14 cellular contexts compared by ENCODE assay signal in the genomic region with DNA sequence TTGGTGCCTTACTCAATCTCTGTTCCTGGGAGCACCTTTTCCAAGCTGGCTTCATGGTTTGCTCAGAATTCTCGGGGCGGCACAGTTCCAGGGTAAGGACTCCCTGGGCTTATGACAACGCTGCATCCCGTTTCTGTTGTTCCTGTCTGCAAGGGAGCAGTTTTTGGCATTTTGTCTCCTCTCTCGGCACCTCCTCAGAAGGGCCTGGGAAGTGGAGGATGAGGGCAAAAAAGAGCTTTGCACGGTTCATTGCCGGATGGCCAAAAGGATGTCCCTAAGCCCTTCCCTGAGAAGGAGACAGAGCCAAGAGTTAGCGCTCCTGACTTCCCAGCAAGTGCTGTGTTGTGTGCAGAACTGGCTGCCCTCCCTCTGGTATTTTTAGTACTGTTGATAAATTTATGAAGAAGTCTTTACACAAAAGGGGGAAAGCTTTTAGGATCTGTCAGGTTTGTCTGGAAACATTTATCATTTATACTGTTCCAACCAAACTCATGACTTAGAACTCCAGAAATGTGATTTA. TPM values are rescaled to one million over a fixed set of nuclear protein-coding genes. Genes with fewer than 3 reads are reported as not detected.
A peak's percentile ranks its signal among the peaks of the same experiment; 100 is the strongest.
DNase-seq lines count a peak whose midpoint lies in the region; ATAC-seq, FAIRE-seq and TF ChIP-seq lines count a peak whose summit lies in the region.
"Had no signal": no experiment of that assay in that cellular context is flagged by ENCODE, and none has a peak within 500 bp of the region (broad histone marks: within the 10 kb centered on the region; RNA-seq: fewer than 3 reads in every experiment).

No MANE protein-coding gene starts in this region.

- BruUV-seq in K562 (replicated peaks; lab: Mats Ljungman, UMichigan) = no TSS peak

- no peak for TF ChIP-seq CTCF in K562 (IDR thresholded peaks at IDR 0.05 in 2 of 3, conservative IDR thresholded peaks at IDR 0.05 in 1 of 3; ENCODE audit: insufficient read depth in 2 of 3, low read depth in 1 of 3, low read length in 3 of 3)

- no peak for TF ChIP-seq RAD21 in K562 (CRISPR knock-in tag; conservative IDR thresholded peaks at IDR 0.05 in 1 of 2, IDR thresholded peaks at IDR 0.05 in 1 of 2)

- TF ChIP-seq POLR2A in K562 (conservative IDR thresholded peaks at IDR 0.05) = no peak

- H3K36me3 ChIP-seq in K562 (ENCODE audit: control insufficient read depth, insufficient read depth, low read length) = 0 out of 3 replicates have a peak, but pooled peaks cover 3% of the 10 kb centered on the region
- H3K36me3 ChIP-seq in subcutaneous abdominal adipose tissue (ENCODE audit: control insufficient read depth in 5 of 5, insufficient read depth in 5 of 5, low read length in 5 of 5) = peaks cover 0 to 7% (median 4%) of the 10 kb centered on the region in 5 donors

- in situ Hi-C loops in K562 (cut with MboI) = loop anchor here (10.0 kb wide), 1 partner anchor 495 kb away; the partner anchor contains the start of gene EXOC1
- in situ Hi-C loops in G401 (cut with HindIII; ENCODE audit: low sequenced_read_pairs) = no loop called here

- FAIRE-seq in K562 (lab: Jason Lieb, UNC) = no peak

- peak overlapping the region; percentile 15; the same call in 1 of the 2 replicates for H2AFZ ChIP-seq in K562 (ENCODE audit: low read depth, low read length)

- CTCF ChIA-PET in K562 (lab: Yijun Ruan, JAX; ENCODE audit: low intra/inter-chr PET ratio) = no interaction called here

- no peaks in the 10 kb centered on the region for H3K27me3 ChIP-seq in K562 (ENCODE audit: control insufficient read depth in 2 of 2, insufficient read depth in 2 of 2, low read length in 2 of 2)
- no peaks in the 10 kb centered on the region for H3K27me3 ChIP-seq in subcutaneous abdominal adipose tissue (ENCODE audit: control insufficient read depth in 5 of 5, insufficient read depth in 4 of 5, low read length in 5 of 5)

- no peak overlapping the region for H3K4me3 ChIP-seq in K562
- H3K4me3 ChIP-seq in subcutaneous abdominal adipose tissue (ENCODE audit: low read depth in 1 of 5, low read length in 5 of 5) = peak overlapping the region; percentile 1 to 39 (median 5)

- H3K4me1 ChIP-seq in K562 (replicated peaks in 1 of 2; ENCODE audit: control insufficient read depth in 2 of 2, insufficient read depth in 2 of 2, low read length in 2 of 2) (peaks cover 4 to 18% of the 10 kb centered on the region in 2 experiments; a peak in 4 of 5 replicates), subcutaneous abdominal adipose tissue (ENCODE audit: control insufficient read depth in 5 of 5, insufficient read depth in 5 of 5, low read length in 5 of 5) (peaks cover 3 to 25% (median 19%) of the 10 kb centered on the region in 5 donors)

- no peaks in the 10 kb centered on the region for H4K20me1 ChIP-seq in K562 (replicated peaks; ENCODE audit: control insufficient read depth, insufficient read depth, low read length)

- 71% methylated on average over 7 of the region's 8 CpGs for WGBS in K562 (ENCODE audit: insufficient coverage, low coverage, missing lambda C conversion rate)

- no peaks in the 10 kb centered on the region for H3K79me2 ChIP-seq in K562 (ENCODE audit: control insufficient read depth, insufficient read depth, low read length)

- H3K4me2 ChIP-seq in K562 (ENCODE audit: insufficient read depth, low read length) = no peak overlapping the region

- no peak for TF ChIP-seq EP300 in K562 (IDR thresholded peaks at IDR 0.05; ENCODE audit: low read length)

- H3K27ac ChIP-seq in K562 (ENCODE audit: extremely low read depth, low read depth, low read length) (no peak overlapping the region; the same call in 2 of the 3 replicates), subcutaneous abdominal adipose tissue (ENCODE audit: low read depth, low read length) (peak overlapping the region; percentile 74)
- H3K27ac ChIP-seq: VCaP had no signal

- H3K9ac ChIP-seq in K562 (ENCODE audit: insufficient read depth in 1 of 2, low read depth in 2 of 2, low read length in 2 of 2) = no peak overlapping the region; a peak in 1 of 4 replicates
- peak overlapping the region in 2 of 5 donors; percentile 20 to 53 for H3K9ac ChIP-seq in subcutaneous abdominal adipose tissue (ENCODE audit: low read length in 5 of 5)

- H3K9me1 ChIP-seq in K562 (ENCODE audit: control insufficient read depth, insufficient read depth, low read length) = no peaks in the 10 kb centered on the region

- POLR2A ChIA-PET in K562 (lab: Yijun Ruan, JAX) = interaction anchor here (0.6 to 1.3 kb wide), 2 partner anchors 10 to 140 kb away, joined by 3 to 4 read pairs; no protein-coding TSS in a partner anchor

- DNase-seq in GM04503 (ENCODE audit: low read depth) (peak; percentile 65), K562 (ENCODE audit: extremely low read depth in 1 of 4, low spot score in 3 of 4) (no peak), left ventricle myocardium superior (no peak), NCI-H1092 treated with DMSO at 0.1 percent for 48 hours (lab: John Stamatoyannopoulos, UW) (no peak), G401 (ENCODE audit: low spot score) (no peak)
- DNase-seq: activated T-cell treated with anti-CD3 and anti-CD28 coated beads, Interleukin-2, amount 50 U/mL, for 4 hours; CD4-positive, alpha-beta memory T cell; glutamatergic neuron; NCI-H226; RPMI8226 had no signal

- ATAC-seq in K562 (no peak), left ventricle myocardium superior (peak; percentile 94), GM21390 (IDR thresholded peaks at IDR 0.05; ENCODE audit: unreplicated experiment) (no peak), GM18511 (IDR thresholded peaks at IDR 0.05; ENCODE audit: unreplicated experiment) (no peak)

- intact Hi-C loops in K562 (cut with micrococcal nuclease) (no loop called here), left ventricle myocardium superior (cut with micrococcal nuclease) (no loop called here)

- H3K9me3 ChIP-seq in K562 (replicated peaks; ENCODE audit: control insufficient read depth, insufficient read depth, low read depth, low read length) = no peaks in the 10 kb centered on the region
- no peaks in the 10 kb centered on the region for H3K9me3 ChIP-seq in subcutaneous abdominal adipose tissue (ENCODE audit: control insufficient read depth in 5 of 5, low read length in 5 of 5)

TF ChIP-seq in K562, 482 proteins besides CTCF, POLR2A, EP300 and RAD21 (continues in another document):
- TF ChIP-seq CREM (IDR thresholded peaks at IDR 0.05; ENCODE audit: low read depth) (no peak), SUPT5H (IDR thresholded peaks at IDR 0.05) (no peak), NFXL1 (CRISPR knock-in tag; IDR thresholded peaks at IDR 0.05) (no peak), ZNF263 (CRISPR knock-in tag; IDR thresholded peaks at IDR 0.05; ENCODE audit: borderline replicate concordance) (no peak), KLF16 (IDR thresholded peaks at IDR 0.05) (no peak), RAD51 (IDR thresholded peaks at IDR 0.05; ENCODE audit: borderline replicate concordance, low read depth) (no peak), POLR2H (tag; IDR thresholded peaks at IDR 0.05; ENCODE audit: low read depth) (no peak)

RNA-seq across cellular contexts. Expression of gene SRD5A3, which starts 13.4 kb away (rescaled TPM):
- total RNA-seq in K562 (2011; cell fraction: chromatin; rRNA removed; ENCODE audit: low replicate concordance) = 12.9 and 19.1 TPM in 2 replicates
- total RNA-seq in K562 (2011; cell fraction: nucleolus; rRNA removed) = 12.9 and 13.5 TPM in 2 replicates
- 22.7 and 23.1 TPM in 2 replicates for total RNA-seq in K562 (2011; cell fraction: nucleoplasm; rRNA removed)
- total RNA-seq in K562 (2014; rRNA removed) = 9.1 and 12.0 TPM in 2 replicates
- 15.7 and 16.2 TPM in 2 replicates for total RNA-seq in K562 (2014; rRNA removed; fragmentation: Illumina TruSeq; extraction: Trizol)
- 10.6 and 13.3 TPM in 2 replicates for total RNA-seq in K562 (2015; rRNA removed; fragmentation: Illumina TruSeq; extraction: Trizol)
- 21.6 and 21.7 TPM in 2 replicates for total RNA-seq in K562 (2021)
- 34.0 and 37.0 TPM in 2 replicates for polyA plus RNA-seq in K562 (2011; rRNA removed)
- 14.5 and 26.4 TPM in 2 replicates for polyA plus RNA-seq in K562 (2011; cell fraction: cytosol; rRNA removed)
- 6.9 and 11.5 TPM in 2 replicates for polyA plus RNA-seq in K562 (2011; cell fraction: nucleus; rRNA removed)
- polyA plus RNA-seq in K562 (2012) = 17.2 and 29.6 TPM in 2 replicates
- polyA plus RNA-seq in K562 (2014; fragmentation: Illumina TruSeq; extraction: Trizol) = 15.0 and 17.0 TPM in 2 replicates
- 1 to 10 TPM; 2.5 to 5.3 TPM for polyA plus RNA-seq in K562 (2014; fragmentation: Nextera tagmentation; extraction: Ambion mirVana)
- polyA plus RNA-seq in K562 (2014; rRNA removed) = 10.0 and 14.1 TPM in 2 replicates
- 25.0 and 35.5 TPM in 2 replicates for polyA minus RNA-seq in K562 (2011; rRNA and poly(A)+ RNA removed)
- polyA minus RNA-seq in K562 (2011; cell fraction: cytosol; rRNA and poly(A)+ RNA removed) = 9.6 and 16.2 TPM in 2 replicates
- polyA minus RNA-seq in K562 (2011; cell fraction: nucleus; rRNA and poly(A)+ RNA removed) = 2.2 and 3.1 TPM in 2 replicates
- 8.7 TPM for total RNA-seq in left ventricle myocardium superior
- total RNA-seq in G401 (2014; rRNA removed; shearing (Covaris generic)) = 7.9 and 13.4 TPM in 2 replicates

RNA-seq across cellular contexts. Expression of gene TMEM165, which starts 36.3 kb away (rescaled TPM):
- 347 and 666 TPM in 2 replicates for total RNA-seq in K562 (2011; cell fraction: chromatin; rRNA removed; ENCODE audit: low replicate concordance)
- 225 and 269 TPM in 2 replicates for total RNA-seq in K562 (2011; cell fraction: nucleolus; rRNA removed)
- 544 and 827 TPM in 2 replicates for total RNA-seq in K562 (2011; cell fraction: nucleoplasm; rRNA removed)
- 112 and 116 TPM in 2 replicates for total RNA-seq in K562 (2014; rRNA removed)
- 96.6 and 96.8 TPM in 2 replicates for total RNA-seq in K562 (2014; rRNA removed; fragmentation: Illumina TruSeq; extraction: Trizol)
- total RNA-seq in K562 (2015; rRNA removed; fragmentation: Illumina TruSeq; extraction: Trizol) = 91.7 and 97.1 TPM in 2 replicates
- total RNA-seq in K562 (2021) = 84.6 and 97.5 TPM in 2 replicates
- 145 and 174 TPM in 2 replicates for polyA plus RNA-seq in K562 (2011; rRNA removed)
- 80.4 and 158 TPM in 2 replicates for polyA plus RNA-seq in K562 (2011; cell fraction: cytosol; rRNA removed)
- 179 and 244 TPM in 2 replicates for polyA plus RNA-seq in K562 (2011; cell fraction: nucleus; rRNA removed)
- polyA plus RNA-seq in K562 (2012) = 54.2 and 62.0 TPM in 2 replicates
- 58.7 and 70.6 TPM in 2 replicates for polyA plus RNA-seq in K562 (2014; fragmentation: Illumina TruSeq; extraction: Trizol)
- polyA plus RNA-seq in K562 (2014; fragmentation: Nextera tagmentation; extraction: Ambion mirVana) = 10 to 100 TPM; 21.3 to 27.5 TPM
- 105 and 106 TPM in 2 replicates for polyA plus RNA-seq in K562 (2014; rRNA removed)
- polyA minus RNA-seq in K562 (2011; rRNA and poly(A)+ RNA removed) = 177 and 204 TPM in 2 replicates
- 53.2 and 61.2 TPM in 2 replicates for polyA minus RNA-seq in K562 (2011; cell fraction: cytosol; rRNA and poly(A)+ RNA removed)
- 110 and 180 TPM in 2 replicates for polyA minus RNA-seq in K562 (2011; cell fraction: nucleus; rRNA and poly(A)+ RNA removed)
- 35.9 TPM for total RNA-seq in left ventricle myocardium superior
- 87.8 and 127 TPM in 2 replicates for total RNA-seq in G401 (2014; rRNA removed; shearing (Covaris generic))
